Comparison of ENCODE assay signal across 28 cellular contexts in the genomic region with DNA sequence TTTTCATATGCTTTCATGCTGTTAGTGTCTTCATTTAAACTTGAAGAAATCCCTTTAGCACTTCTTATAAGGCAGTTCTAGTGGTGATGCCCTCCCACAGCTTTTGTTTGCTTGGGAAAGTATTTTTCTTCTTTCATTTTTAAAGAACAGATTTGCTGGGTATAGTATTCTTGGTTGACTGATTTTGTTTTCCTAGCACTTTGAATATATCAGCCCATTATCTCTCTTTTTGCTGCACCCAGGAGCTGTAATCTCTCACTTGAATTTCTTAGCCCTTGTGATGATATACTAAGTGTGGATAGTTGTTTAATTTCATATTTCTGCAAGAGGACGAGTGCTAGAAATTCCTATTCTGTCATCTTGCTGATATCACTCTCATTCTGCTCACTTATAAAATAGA.
"Had no signal": no experiment of that assay in that cellular context is flagged by ENCODE, and none has a peak within 500 bp of the region (broad histone marks: within the 10 kb centered on the region; RNA-seq: fewer than 3 reads in every experiment).

No MANE protein-coding gene starts in this region.

- H3K9me3 ChIP-seq: colonic mucosa, gastrocnemius medialis had no signal

- H3K36me3 ChIP-seq: colonic mucosa, esophagus muscularis mucosa, esophagus squamous epithelium, gastrocnemius medialis, gastroesophageal sphincter, heart left ventricle, heart right ventricle had no signal

- ATAC-seq: effector memory CD8-positive, alpha-beta T cell; esophagus mucosa; foreskin keratinocyte; gastrocnemius medialis; gastroesophageal sphincter; heart left ventricle; heart right ventricle had no signal

- H3K27ac ChIP-seq: colonic mucosa, coronary artery, dorsolateral prefrontal cortex, epithelial cell of prostate, esophagus muscularis mucosa, esophagus squamous epithelium, foreskin keratinocyte, gastrocnemius medialis, gastroesophageal sphincter, heart left ventricle, heart right ventricle, hepatocyte had no signal

- H3K4me3 ChIP-seq: colonic mucosa, coronary artery, dorsolateral prefrontal cortex, esophagus muscularis mucosa, esophagus squamous epithelium, gastrocnemius medialis, gastroesophageal sphincter, heart left ventricle, heart right ventricle, hepatocyte had no signal

- DNase-seq: colonic mucosa; cortex of kidney; dermis blood vessel endothelial cell; dorsolateral prefrontal cortex; effector CD4-positive, alpha-beta T cell; effector CD8-positive, alpha-beta T cell; effector memory CD4-positive, alpha-beta T cell; effector memory CD8-positive, alpha-beta T cell; endodermal cell; erythroblast; esophagus squamous epithelium; foreskin fibroblast; foreskin keratinocyte; foreskin melanocyte; gastrocnemius medialis; glutamatergic neuron; head of caudate nucleus; heart left ventricle; heart right ventricle had no signal

- FAIRE-seq: colon, endometrium, endothelial cell of umbilical vein had no signal

- H3K4me1 ChIP-seq: colonic mucosa, esophagus muscularis mucosa, esophagus squamous epithelium, foreskin keratinocyte, gastrocnemius medialis, gastroesophageal sphincter, heart left ventricle, heart right ventricle had no signal
